Comparison of ENCODE assay signal across 20 cellular contexts in genomic region chr3:62950227-62950626, GRCh38.
"Had no signal": no experiment of that assay in that cellular context is flagged by ENCODE, and none has a peak within 500 bp of the region (broad histone marks: within the 10 kb centered on the region; RNA-seq: fewer than 3 reads in every experiment).

No MANE protein-coding gene starts in this region.

- H3K4me3 Mint-ChIP-seq: activated CD4-positive, alpha-beta memory T cell treated with anti-CD3 and anti-CD28 coated beads, Interleukin-2, amount 10 ng/mL, durations not matched to agents 7 days and 5 days; activated CD4-positive, alpha-beta T cell treated with anti-CD3 and anti-CD28 coated beads, Interleukin-2, amount 10 ng/mL, durations not matched to agents 24 days and 14 days; activated naive CD4-positive, alpha-beta T cell treated with anti-CD3 and anti-CD28 coated beads for 36 hours; activated naive CD8-positive, alpha-beta T cell treated with anti-CD3 and anti-CD28 coated beads, Interleukin-2, amount 10 ng/mL, durations not matched to agents 7 days and 5 days; activated T-cell treated with anti-CD3 and anti-CD28 coated beads, Interleukin-2, amount 50 U/mL, for 72 hours; naive thymus-derived CD4-positive, alpha-beta T cell; stimulated activated naive CD8-positive, alpha-beta T cell treated with anti-CD3 and anti-CD28 coated beads, Interleukin-15, Interleukin-2, amounts not matched to agents 100 ng/mL and 50 ng/mL, for 24 hours; T-helper 17 cell had no signal

- H3K9me3 ChIP-seq: lower lobe of right lung, psoas muscle, thyroid gland had no signal

- H3K27ac ChIP-seq: coronary artery, lower lobe of right lung, psoas muscle, thyroid gland had no signal

- DNase-seq: activated CD4-positive, alpha-beta memory T cell treated with anti-CD3 and anti-CD28 coated beads, Interleukin-2, amount 10 ng/mL, durations not matched to agents 7 days and 5 days; activated CD4-positive, alpha-beta T cell treated with anti-CD3 and anti-CD28 coated beads, Interleukin-2, amount 10 ng/mL, durations not matched to agents 24 days and 14 days; activated effector memory CD4-positive, alpha-beta T cell treated with Interleukin-2 at 50 U/mL for 16 hours; activated naive CD4-positive, alpha-beta T cell treated with anti-CD3 and anti-CD28 coated beads for 36 hours; activated naive CD8-positive, alpha-beta T cell treated with anti-CD3 and anti-CD28 coated beads, Interleukin-2, amount 10 ng/mL, durations not matched to agents 7 days and 5 days; activated T-cell treated with anti-CD3 and anti-CD28 coated beads, Interleukin-2, amount 50 U/mL, for 72 hours; amniotic stem cell; kidney; lower lobe of right lung; naive thymus-derived CD4-positive, alpha-beta T cell; psoas muscle; right cardiac atrium; stimulated activated CD4-positive, alpha-beta T cell treated with anti-CD3 and anti-CD28 coated beads, Interleukin-1b, Interleukin-23, amount 100 ng/mL, for 48 hours; substantia nigra; SW 1271; T-helper 17 cell; thyroid gland had no signal

- H3K36me3 ChIP-seq: lower lobe of right lung, thyroid gland had no signal

- H3K27me3 ChIP-seq: thyroid gland had no signal

- H3K4me1 ChIP-seq: lower lobe of right lung, psoas muscle, thyroid gland had no signal

- ATAC-seq: activated T-cell treated with anti-CD3 and anti-CD28 coated beads, Interleukin-2, amount 50 U/mL, for 72 hours; lower lobe of right lung; naive thymus-derived CD4-positive, alpha-beta T cell; psoas muscle; right cardiac atrium; T-helper 17 cell had no signal

- H3K9me3 Mint-ChIP-seq: activated CD4-positive, alpha-beta memory T cell treated with anti-CD3 and anti-CD28 coated beads, Interleukin-2, amount 10 ng/mL, durations not matched to agents 7 days and 5 days; activated CD4-positive, alpha-beta T cell treated with anti-CD3 and anti-CD28 coated beads, Interleukin-2, amount 10 ng/mL, durations not matched to agents 24 days and 14 days; activated naive CD8-positive, alpha-beta T cell treated with anti-CD3 and anti-CD28 coated beads, Interleukin-2, amount 10 ng/mL, durations not matched to agents 7 days and 5 days; stimulated activated naive CD8-positive, alpha-beta T cell treated with anti-CD3 and anti-CD28 coated beads, Interleukin-15, Interleukin-2, amounts not matched to agents 100 ng/mL and 50 ng/mL, for 24 hours had no signal

- H3K27me3 Mint-ChIP-seq: activated CD4-positive, alpha-beta memory T cell treated with anti-CD3 and anti-CD28 coated beads, Interleukin-2, amount 10 ng/mL, durations not matched to agents 7 days and 5 days; activated CD4-positive, alpha-beta T cell treated with anti-CD3 and anti-CD28 coated beads, Interleukin-2, amount 10 ng/mL, durations not matched to agents 24 days and 14 days; activated naive CD8-positive, alpha-beta T cell treated with anti-CD3 and anti-CD28 coated beads, Interleukin-2, amount 10 ng/mL, durations not matched to agents 7 days and 5 days; stimulated activated naive CD8-positive, alpha-beta T cell treated with anti-CD3 and anti-CD28 coated beads, Interleukin-15, Interleukin-2, amounts not matched to agents 100 ng/mL and 50 ng/mL, for 24 hours; T-helper 17 cell had no signal

- H3K4me1 Mint-ChIP-seq: activated CD4-positive, alpha-beta memory T cell treated with anti-CD3 and anti-CD28 coated beads, Interleukin-2, amount 10 ng/mL, durations not matched to agents 7 days and 5 days; activated CD4-positive, alpha-beta T cell treated with anti-CD3 and anti-CD28 coated beads, Interleukin-2, amount 10 ng/mL, durations not matched to agents 24 days and 14 days; activated naive CD8-positive, alpha-beta T cell treated with anti-CD3 and anti-CD28 coated beads, Interleukin-2, amount 10 ng/mL, durations not matched to agents 7 days and 5 days; naive thymus-derived CD4-positive, alpha-beta T cell; T-helper 17 cell had no signal

- FAIRE-seq: bronchial epithelial cell, kidney had no signal

- H3K27ac Mint-ChIP-seq: activated CD4-positive, alpha-beta memory T cell treated with anti-CD3 and anti-CD28 coated beads, Interleukin-2, amount 10 ng/mL, durations not matched to agents 7 days and 5 days; activated CD4-positive, alpha-beta T cell treated with anti-CD3 and anti-CD28 coated beads, Interleukin-2, amount 10 ng/mL, durations not matched to agents 24 days and 14 days; activated naive CD4-positive, alpha-beta T cell treated with anti-CD3 and anti-CD28 coated beads for 36 hours; activated naive CD8-positive, alpha-beta T cell treated with anti-CD3 and anti-CD28 coated beads, Interleukin-2, amount 10 ng/mL, durations not matched to agents 7 days and 5 days; activated T-cell treated with anti-CD3 and anti-CD28 coated beads, Interleukin-2, amount 50 U/mL, for 72 hours; naive thymus-derived CD4-positive, alpha-beta T cell; stimulated activated naive CD8-positive, alpha-beta T cell treated with anti-CD3 and anti-CD28 coated beads, Interleukin-15, Interleukin-2, amounts not matched to agents 100 ng/mL and 50 ng/mL, for 24 hours; T-helper 17 cell had no signal

- H3K36me3 Mint-ChIP-seq: activated naive CD8-positive, alpha-beta T cell treated with anti-CD3 and anti-CD28 coated beads, Interleukin-2, amount 10 ng/mL, durations not matched to agents 7 days and 5 days had no signal

- H3K4me3 ChIP-seq: coronary artery, lower lobe of right lung, psoas muscle, thyroid gland had no signal
